21 cellular contexts compared by ENCODE assay signal in the genomic region with DNA sequence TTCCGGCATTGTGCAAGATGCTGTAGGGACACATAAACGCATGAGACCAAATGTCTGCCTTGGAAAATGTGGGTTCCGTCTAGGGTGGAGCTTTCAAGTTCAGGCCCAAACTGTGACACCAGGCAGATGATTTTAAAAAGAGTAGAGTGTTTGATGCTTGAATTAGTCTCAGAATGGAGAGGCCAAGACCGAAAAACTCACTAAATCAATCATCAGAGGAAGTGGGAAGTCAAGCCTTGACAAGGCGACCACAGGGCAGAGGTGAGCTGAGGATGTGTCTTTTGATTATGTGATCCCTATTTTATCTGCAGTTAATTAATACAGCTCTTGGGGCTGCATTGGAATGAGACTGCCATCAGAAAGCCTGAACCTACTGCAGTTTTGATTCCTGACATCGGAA.
"Had no signal": no experiment of that assay in that cellular context is flagged by ENCODE, and none has a peak within 500 bp of the region (broad histone marks: within the 10 kb centered on the region; RNA-seq: fewer than 3 reads in every experiment).

No MANE protein-coding gene starts in this region.

- DNase-seq: activated CD4-positive, alpha-beta T cell treated with anti-CD3 and anti-CD28 coated beads, Interleukin-2, amount 10 ng/mL, durations not matched to agents 7 days and 5 days; activated CD8-positive, alpha-beta memory T cell treated with anti-CD3 and anti-CD28 coated beads for 24 hours; activated gamma-delta T cell; effector CD8-positive, alpha-beta T cell; heart left ventricle; kidney; mammary epithelial cell; midbrain; nephron progenitor cell; retina; spleen; stimulated activated CD4-positive, alpha-beta T cell treated with anti-CD3 and anti-CD28 coated beads, Interleukin-4, amount 100 ng/mL, for 4 hours; stimulated activated naive CD4-positive, alpha-beta T cell; substantia nigra; tibial artery had no signal

- H3K36me3 Mint-ChIP-seq: activated naive CD4-positive, alpha-beta T cell treated with anti-CD3 and anti-CD28 coated beads, Interleukin-2, amount 50 U/mL, for 24 hours had no signal

- H3K9me3 Mint-ChIP-seq: activated CD4-positive, alpha-beta T cell treated with anti-CD3 and anti-CD28 coated beads, Interleukin-2, amount 10 ng/mL, durations not matched to agents 7 days and 5 days; activated naive CD4-positive, alpha-beta T cell treated with anti-CD3 and anti-CD28 coated beads, Interleukin-2, amount 50 U/mL, for 24 hours; dendritic cell treated with granulocyte-macrophage colony-stimulating factor and Interleukin-4, amounts not matched to agents 40 ng/mL and 50 ng/mL, for 4 days; nephron progenitor cell had no signal

- H3K27ac Mint-ChIP-seq: activated CD4-positive, alpha-beta T cell treated with anti-CD3 and anti-CD28 coated beads, Interleukin-2, amount 10 ng/mL, durations not matched to agents 7 days and 5 days; activated naive CD4-positive, alpha-beta T cell treated with anti-CD3 and anti-CD28 coated beads, Interleukin-2, amount 50 U/mL, for 24 hours; dendritic cell treated with granulocyte-macrophage colony-stimulating factor and Interleukin-4, amounts not matched to agents 40 ng/mL and 50 ng/mL, for 4 days; nephron progenitor cell had no signal

- ATAC-seq: activated CD4-positive, CD25-positive, alpha-beta regulatory T cell treated with anti-CD3 and anti-CD28 coated beads, Interleukin-2, amount 50 U/mL, for 24 hours; esophagus mucosa; gastroesophageal sphincter; heart left ventricle; left lobe of liver had no signal

- H3K4me1 Mint-ChIP-seq: activated naive CD4-positive, alpha-beta T cell treated with anti-CD3 and anti-CD28 coated beads, Interleukin-2, amount 50 U/mL, for 24 hours had no signal

- H3K9me3 ChIP-seq: gastroesophageal sphincter, heart left ventricle, spleen, tibial artery had no signal

- H3K4me3 Mint-ChIP-seq: activated CD4-positive, alpha-beta T cell treated with anti-CD3 and anti-CD28 coated beads, Interleukin-2, amount 10 ng/mL, durations not matched to agents 7 days and 5 days; activated naive CD4-positive, alpha-beta T cell treated with anti-CD3 and anti-CD28 coated beads, Interleukin-2, amount 50 U/mL, for 24 hours; dendritic cell treated with granulocyte-macrophage colony-stimulating factor and Interleukin-4, amounts not matched to agents 40 ng/mL and 50 ng/mL, for 4 days; nephron progenitor cell had no signal

- H3K4me1 ChIP-seq: gastroesophageal sphincter, heart left ventricle, spleen, tibial artery had no signal

- H3K27ac ChIP-seq: gastroesophageal sphincter, heart left ventricle, spleen, tibial artery had no signal

- H3K4me3 ChIP-seq: gastroesophageal sphincter, heart left ventricle, spleen, tibial artery had no signal

- H3K36me3 ChIP-seq: gastroesophageal sphincter, heart left ventricle, spleen, tibial artery had no signal
